In genomic region chr17:33942414-33942813, GRCh38 we compare ENCODE assay signal across 1 cellular context.
TF ChIP-seq lines count a peak whose summit lies in the region.

No MANE protein-coding gene starts in this region.

TF ChIP-seq in K562, 482 proteins besides CTCF, POLR2A, EP300 and RAD21 (continued from another document and continues in another):
- TF ChIP-seq, protein P1, sequence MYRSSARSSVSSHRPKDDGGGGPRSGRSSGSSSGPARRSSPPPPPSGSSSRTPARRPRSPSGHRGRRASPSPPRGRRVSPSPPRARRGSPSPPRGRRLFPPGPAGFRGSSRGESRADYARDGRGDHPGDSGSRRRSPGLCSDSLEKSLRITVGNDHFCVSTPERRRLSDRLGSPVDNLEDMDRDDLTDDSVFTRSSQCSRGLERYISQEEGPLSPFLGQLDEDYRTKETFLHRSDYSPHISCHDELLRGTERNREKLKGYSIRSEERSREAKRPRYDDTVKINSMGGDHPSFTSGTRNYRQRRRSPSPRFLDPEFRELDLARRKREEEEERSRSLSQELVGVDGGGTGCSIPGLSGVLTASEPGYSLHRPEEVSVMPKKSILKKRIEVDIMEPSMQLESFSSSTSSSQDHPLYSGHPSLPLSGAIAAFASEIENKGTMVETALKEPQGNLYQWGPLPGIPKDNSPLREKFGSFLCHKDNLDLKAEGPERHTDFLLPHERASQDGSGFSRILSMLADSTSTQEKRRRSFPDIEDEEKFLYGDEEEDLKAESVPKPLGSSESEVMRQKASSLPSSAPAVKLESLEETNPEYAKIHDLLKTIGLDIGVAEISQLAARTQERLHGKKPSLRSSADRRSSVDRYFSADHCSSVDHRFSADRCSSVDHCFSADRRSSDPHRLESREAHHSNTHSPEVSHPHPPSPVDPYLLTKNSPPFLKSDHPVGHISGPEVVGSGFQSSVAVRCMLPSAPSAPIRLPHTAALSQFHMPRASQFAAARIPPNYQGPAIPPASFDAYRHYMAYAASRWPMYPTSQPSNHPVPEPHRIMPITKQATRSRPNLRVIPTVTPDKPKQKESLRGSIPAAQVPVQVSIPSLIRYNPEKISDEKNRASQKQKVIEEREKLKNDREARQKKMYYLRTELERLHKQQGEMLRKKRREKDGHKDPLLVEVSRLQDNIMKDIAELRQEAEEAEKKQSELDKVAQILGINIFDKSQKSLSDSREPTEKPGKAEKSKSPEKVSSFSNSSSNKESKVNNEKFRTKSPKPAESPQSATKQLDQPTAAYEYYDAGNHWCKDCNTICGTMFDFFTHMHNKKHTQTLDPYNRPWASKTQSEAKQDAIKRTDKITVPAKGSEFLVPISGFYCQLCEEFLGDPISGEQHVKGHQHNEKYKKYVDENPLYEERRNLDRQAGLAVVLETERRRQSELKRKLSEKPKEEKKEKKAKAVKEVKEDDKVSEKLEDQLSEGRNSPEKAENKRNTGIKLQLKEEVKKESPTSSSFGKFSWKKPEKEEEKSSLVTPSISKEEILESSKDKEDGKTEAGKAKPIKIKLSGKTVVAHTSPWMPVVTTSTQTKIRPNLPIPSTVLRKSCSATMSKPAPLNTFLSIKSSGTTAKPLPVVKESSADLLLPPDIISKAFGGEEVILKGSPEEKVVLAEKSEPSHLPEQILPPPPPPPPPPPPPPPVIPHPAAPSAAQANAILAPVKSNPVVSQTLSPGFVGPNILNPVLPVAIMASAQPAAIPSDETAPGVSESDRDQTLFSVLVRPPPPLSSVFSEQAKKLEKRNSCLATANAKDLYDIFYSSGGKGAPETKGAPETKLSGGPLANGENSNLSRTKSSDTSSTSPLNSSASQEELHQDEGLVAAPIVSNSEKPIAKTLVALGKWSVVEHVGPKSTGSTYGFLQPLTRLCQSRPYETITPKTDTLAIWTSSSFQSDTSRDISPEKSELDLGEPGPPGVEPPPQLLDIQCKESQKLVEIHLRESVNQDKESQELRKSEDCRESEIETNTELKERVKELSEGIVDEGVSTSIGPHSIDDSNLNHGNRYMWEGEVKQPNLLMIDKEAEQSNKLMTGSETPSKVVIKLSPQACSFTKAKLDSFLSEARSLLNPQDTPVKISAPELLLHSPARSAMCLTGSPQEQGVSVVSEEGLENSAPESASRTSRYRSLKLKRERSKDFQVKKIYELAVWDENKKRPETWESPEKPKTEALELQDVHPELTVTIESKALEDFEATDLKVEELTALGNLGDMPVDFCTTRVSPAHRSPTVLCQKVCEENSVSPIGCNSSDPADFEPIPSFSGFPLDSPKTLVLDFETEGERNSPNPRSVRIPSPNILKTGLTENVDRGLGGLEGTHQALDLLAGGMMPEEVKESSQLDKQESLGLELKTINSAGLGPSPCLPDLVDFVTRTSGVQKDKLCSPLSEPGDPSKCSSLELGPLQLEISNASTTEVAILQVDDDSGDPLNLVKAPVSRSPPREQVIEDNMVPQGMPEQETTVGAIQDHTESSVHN (IDR thresholded peaks at IDR 0.05; ENCODE audit: borderline replicate concordance in 1 of 2, low read depth in 1 of 2): 0 out of 4 replicates have a peak, but pooled peaks of 1 of the 2 experiments have one; percentile 38
- TF ChIP-seq HBP1 (CRISPR knock-in tag; IDR thresholded peaks at IDR 0.05): no peak
- no peak for TF ChIP-seq TCF7L2 (IDR thresholded peaks at IDR 0.05; ENCODE audit: low read depth, low read length)
- TF ChIP-seq KLF6 (CRISPR knock-in tag; IDR thresholded peaks at IDR 0.05; ENCODE audit: borderline replicate concordance): peak; percentile 47; the same call in 1 of the 2 replicates
- no peak; a peak in 1 of 4 replicates for TF ChIP-seq MNT (conservative IDR thresholded peaks at IDR 0.05)
- no peak for TF ChIP-seq ARHGAP35 (IDR thresholded peaks at IDR 0.05; ENCODE audit: partially characterized antibody)
- TF ChIP-seq TAF15 (IDR thresholded peaks at IDR 0.05; ENCODE audit: low read depth, low read length): no peak
- TF ChIP-seq ZNF212 (CRISPR knock-in tag; IDR thresholded peaks at IDR 0.05): no peak
- no peak for TF ChIP-seq SIRT6 (IDR thresholded peaks at IDR 0.05; ENCODE audit: low read depth, low read length)
- TF ChIP-seq, protein P2, sequence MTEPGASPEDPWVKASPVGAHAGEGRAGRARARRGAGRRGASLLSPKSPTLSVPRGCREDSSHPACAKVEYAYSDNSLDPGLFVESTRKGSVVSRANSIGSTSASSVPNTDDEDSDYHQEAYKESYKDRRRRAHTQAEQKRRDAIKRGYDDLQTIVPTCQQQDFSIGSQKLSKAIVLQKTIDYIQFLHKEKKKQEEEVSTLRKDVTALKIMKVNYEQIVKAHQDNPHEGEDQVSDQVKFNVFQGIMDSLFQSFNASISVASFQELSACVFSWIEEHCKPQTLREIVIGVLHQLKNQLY (CRISPR knock-in tag; conservative IDR thresholded peaks at IDR 0.05): no peak
- TF ChIP-seq UBTF (IDR thresholded peaks at IDR 0.05; ENCODE audit: borderline replicate concordance in 1 of 2, low read depth in 2 of 2, low read length in 2 of 2): no peak
- TF ChIP-seq ELK3 (CRISPR knock-in tag; IDR thresholded peaks at IDR 0.05): no peak
- TF ChIP-seq KAT2B (IDR thresholded peaks at IDR 0.05; ENCODE audit: low read depth, low read length): no peak
- no peak for TF ChIP-seq POLR3G (IDR thresholded peaks at IDR 0.05; ENCODE audit: extremely low read depth, insufficient read length, insufficient replicate concordance)
- no peak for TF ChIP-seq CAMTA2 (CRISPR knock-in tag; conservative IDR thresholded peaks at IDR 0.05)
- TF ChIP-seq TEAD2 (tag; IDR thresholded peaks at IDR 0.05): no peak
- no peak for TF ChIP-seq RBBP5 (IDR thresholded peaks at IDR 0.05; ENCODE audit: borderline replicate concordance, insufficient read depth, low read length, poor library complexity, severe bottlenecking)
- TF ChIP-seq ETS1 (conservative IDR thresholded peaks at IDR 0.05; ENCODE audit: control insufficient read depth, low read depth, low read length): no peak
- no peak for TF ChIP-seq MEF2D (tag; conservative IDR thresholded peaks at IDR 0.05; ENCODE audit: low read depth)
- TF ChIP-seq DNMT1 (IDR thresholded peaks at IDR 0.05): no peak
- no peak for TF ChIP-seq SMAD3 (CRISPR knock-in tag; conservative IDR thresholded peaks at IDR 0.05)
- peak in 1 of 2 experiments; percentile 52; a peak in 1 of 4 replicates for TF ChIP-seq TEAD1 (CRISPR knock-in tag; IDR thresholded peaks at IDR 0.05)
- TF ChIP-seq ZNF282 (CRISPR knock-in tag; IDR thresholded peaks at IDR 0.05): no peak
- TF ChIP-seq PBX2 (CRISPR knock-in tag; IDR thresholded peaks at IDR 0.05; ENCODE audit: low read depth): peak; percentile 93
- peak; percentile 100 for TF ChIP-seq PBX2 (tag; conservative IDR thresholded peaks at IDR 0.05; ENCODE audit: low read depth)
- TF ChIP-seq NCOA4 (IDR thresholded peaks at IDR 0.05; ENCODE audit: partially characterized antibody): no peak
- no peak for TF ChIP-seq ZNF224 (CRISPR knock-in tag; IDR thresholded peaks at IDR 0.05)
- TF ChIP-seq AFF4 (CRISPR knock-in tag; IDR thresholded peaks at IDR 0.05): no peak
- no peak for TF ChIP-seq U2AF1 (optimal IDR thresholded peaks at IDR 0.05; ENCODE audit: low read depth, low read length)
